Comparison of ENCODE assay signal across 12 cellular contexts in the genomic region with DNA sequence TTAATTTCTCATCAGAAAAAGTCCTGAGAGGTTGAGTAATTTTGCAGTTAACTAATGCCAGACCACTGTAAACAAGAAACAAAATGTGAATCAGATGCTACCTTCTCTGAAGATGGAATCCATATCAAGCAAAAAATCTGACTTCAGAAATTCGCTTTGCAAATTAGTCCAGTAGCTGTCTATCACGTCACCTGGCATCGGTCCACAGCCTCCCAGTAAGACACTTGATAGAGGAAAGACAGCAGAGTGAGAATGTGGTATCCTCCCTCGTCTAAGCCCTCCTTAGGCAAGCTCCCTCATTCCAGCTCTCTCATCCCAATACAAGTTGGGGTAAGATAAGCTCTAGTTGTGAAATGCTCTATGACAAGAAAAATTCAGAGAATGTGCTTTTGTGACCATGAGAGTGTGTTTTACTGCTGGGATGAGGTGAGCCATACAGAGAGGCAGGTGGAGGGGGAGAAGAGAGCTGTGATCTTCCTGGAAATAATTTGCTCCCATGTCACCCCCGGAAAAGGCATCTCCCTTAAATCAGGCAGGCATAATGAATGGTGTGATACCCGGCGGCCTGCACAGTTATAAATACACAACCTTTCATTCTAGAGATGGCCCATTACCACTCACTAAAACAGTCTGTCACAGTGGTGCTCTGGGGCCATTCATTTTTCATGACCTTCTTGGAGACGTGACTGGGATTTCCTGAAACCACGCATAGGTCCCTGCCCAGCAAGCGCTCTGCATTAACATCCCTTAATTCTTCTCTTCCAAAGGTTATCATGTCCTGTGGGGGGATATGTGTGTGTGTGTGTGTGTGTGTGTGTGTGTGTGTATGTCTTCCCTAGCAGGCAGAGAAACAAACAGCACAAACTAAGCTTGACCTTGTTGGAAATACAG.
DNase-seq lines count a peak whose midpoint lies in the region; ATAC-seq, FAIRE-seq and TF ChIP-seq lines count a peak whose summit lies in the region.
"Had no signal": no experiment of that assay in that cellular context is flagged by ENCODE, and none has a peak within 500 bp of the region (broad histone marks: within the 10 kb centered on the region; RNA-seq: fewer than 3 reads in every experiment).

No MANE protein-coding gene starts in this region.

- H3K4me2 ChIP-seq in A549: peak overlapping the region; percentile 42

- H3K4me1 ChIP-seq in A549: peaks cover 45% of the 10 kb centered on the region
- H3K4me1 ChIP-seq in left lung: peaks cover 0 to 6% of the 10 kb centered on the region in 2 donors
- peaks cover 3 to 42% (median 16%) of the 10 kb centered on the region in 6 donors for H3K4me1 ChIP-seq in spleen
- H3K4me1 ChIP-seq in uterus: no peaks in the 10 kb centered on the region

- H3K9me3 ChIP-seq in A549 (no peaks in the 10 kb centered on the region), left lung (no peaks in the 10 kb centered on the region), spleen (no peaks in the 10 kb centered on the region), uterus (no peaks in the 10 kb centered on the region)

- H3K27ac ChIP-seq in A549 (peak overlapping the region; percentile 65 to 82), left lung (no peak overlapping the region), spleen (peak overlapping the region in 2 of 8 donors; percentile 8 to 52), uterus (no peak overlapping the region)

- TF ChIP-seq EP300 in A549 (IDR thresholded peaks at IDR 0.05): peak in 1 of 2 experiments; percentile 44; a peak in 1 of 5 replicates

- H3K4me3 ChIP-seq in A549 (no peak overlapping the region), astrocyte of the cerebellum (ENCODE audit: low read depth, low read length) (no peak overlapping the region), left lung (no peak overlapping the region), spleen (no peak overlapping the region), uterus (no peak overlapping the region)

- no peaks in the 10 kb centered on the region for H3K27me3 ChIP-seq in left lung
- H3K27me3 ChIP-seq in spleen (replicated peaks in 1 of 7): no peaks in the 10 kb centered on the region
- H3K27me3 ChIP-seq in uterus: no peaks in the 10 kb centered on the region

- CTCF ChIA-PET in A549 (lab: Yijun Ruan, JAX): interaction anchor here (1.1 kb wide), 1 partner anchor 13 kb away, joined by 3 read pairs; no protein-coding TSS in a partner anchor

- ATAC-seq in A549: peak; percentile 82 to 83; a peak in 5 of 6 replicates
- peak; percentile 43 for ATAC-seq in left lung
- ATAC-seq: stimulated activated naive CD8-positive, alpha-beta T cell treated with anti-CD3 and anti-CD28 coated beads, Interleukin-15, Interleukin-2, amounts not matched to agents 100 U/mL and 50 U/mL, for 24 hours had no signal

- no peak for TF ChIP-seq CTCF in A549 (IDR thresholded peaks at IDR 0.05)
- TF ChIP-seq CTCF in astrocyte of the cerebellum (IDR thresholded peaks at IDR 0.05; ENCODE audit: low read depth, low read length, missing control alignments): no peak
- TF ChIP-seq CTCF in left lung (IDR thresholded peaks at IDR 0.05): no peak
- no peak for TF ChIP-seq CTCF in spleen (IDR thresholded peaks at IDR 0.05 in 8 of 11, conservative IDR thresholded peaks at IDR 0.05 in 3 of 11)
- no peak for TF ChIP-seq CTCF in uterus (IDR thresholded peaks at IDR 0.05)

- TF ChIP-seq RAD21 in A549 (conservative IDR thresholded peaks at IDR 0.05 in 1 of 2, IDR thresholded peaks at IDR 0.05 in 1 of 2): no peak

- POLR2A ChIA-PET in A549 (lab: Yijun Ruan, JAX): interaction anchor here (0.5 kb wide), 1 partner anchor 312 kb away, joined by 3 read pairs; no protein-coding TSS in a partner anchor

- intact Hi-C loops in left lung (cut with DNase I) (no loop called here), spleen (cut with DNase I; ENCODE audit: low total_unique reads) (no loop called here), uterus (cut with DNase I; ENCODE audit: low total_unique reads) (no loop called here)

- H3K36me3 ChIP-seq in left lung (no peaks in the 10 kb centered on the region), spleen (no peaks in the 10 kb centered on the region), uterus (no peaks in the 10 kb centered on the region)

- FAIRE-seq in A549 (lab: Jason Lieb, UNC): no peak

- in situ Hi-C loops in astrocyte of the cerebellum (cut with HindIII; ENCODE audit: low sequenced_read_pairs): no loop called here

- peak; percentile 13 to 57 for DNase-seq in A549 (ENCODE audit: low read depth in 1 of 2, low spot score in 1 of 2)
- DNase-seq in HCEC 1CT: peak; percentile 32
- peak; percentile 24 for DNase-seq in astrocyte of the cerebellum (ENCODE audit: low read depth)
- DNase-seq in left lung: no peak
- DNase-seq in spleen: no peak
- DNase-seq in iPS-NIHi11 (ENCODE audit: low spot score): no peak
- DNase-seq in uterus: no peak
- no peak for DNase-seq in NCI-H524 treated with DMSO at 0.1 percent for 48 hours (lab: John Stamatoyannopoulos, UW)
- DNase-seq: amniotic stem cell; CD8-positive, alpha-beta memory T cell; hippocampal formation; stimulated activated naive CD8-positive, alpha-beta T cell treated with anti-CD3 and anti-CD28 coated beads, Interleukin-15, Interleukin-2, amounts not matched to agents 100 U/mL and 50 U/mL, for 24 hours had no signal

- no peak for TF ChIP-seq POLR2A in A549 (IDR thresholded peaks at IDR 0.05; ENCODE audit: low read length)
- no peak for TF ChIP-seq POLR2A in spleen (IDR thresholded peaks at IDR 0.05)
- TF ChIP-seq POLR2A in uterus (IDR thresholded peaks at IDR 0.05): no peak

- WGBS in A549 (ENCODE audit: missing lambda C conversion rate): 62% methylated on average over 10 of the region's 10 CpGs
- 66 to 80% (median 68%) methylated on average over 10 of the region's 10 CpGs for WGBS in spleen, 5 donors

TF ChIP-seq in A549, 52 proteins besides CTCF, POLR2A, EP300 and RAD21:
- peak; percentile 50 for TF ChIP-seq GATA3 (IDR thresholded peaks at IDR 0.05; ENCODE audit: borderline replicate concordance)
- no peak for TF ChIP-seq CBX2 (IDR thresholded peaks at IDR 0.05; ENCODE audit: borderline replicate concordance, low read depth)
- TF ChIP-seq RCOR1 (IDR thresholded peaks at IDR 0.05; ENCODE audit: low read depth, low read length): no peak
- TF ChIP-seq HOXB13 (CRISPR knock-in tag; IDR thresholded peaks at IDR 0.05; ENCODE audit: low read depth): no peak

Comparison
In these comparisons a context has a peak if more than half of its experiments do, and no peak if none do; other contexts are left out.
1. DNase-seq: peak in A549 (2 of 2), HCEC 1CT (single experiment) and astrocyte of the cerebellum (single experiment); none in left lung (0 of 2), spleen (single experiment), iPS-NIHi11 (single experiment), uterus (0 of 2) and NCI-H524 treated with DMSO at 0.1 percent for 48 hours (single experiment).
2. H3K27ac ChIP-seq: peak in A549 (2 of 2); none in left lung (0 of 2) and uterus (0 of 2).